Comparison of ENCODE assay signal across 19 cellular contexts in genomic region chr7:35889870-35890269, GRCh38.
"Had no signal": no experiment of that assay in that cellular context is flagged by ENCODE, and none has a peak within 500 bp of the region (broad histone marks: within the 10 kb centered on the region; RNA-seq: fewer than 3 reads in every experiment).

No MANE protein-coding gene starts in this region.

- H3K9me3 ChIP-seq: upper lobe of left lung had no signal

- H3K27me3 ChIP-seq: upper lobe of left lung had no signal

- ATAC-seq: activated CD4-positive, CD25-positive, alpha-beta regulatory T cell treated with anti-CD3 and anti-CD28 coated beads, Interleukin-2, amount 50 U/mL, for 24 hours; natural killer cell; stimulated activated naive CD8-positive, alpha-beta T cell treated with anti-CD3 and anti-CD28 coated beads, Interleukin-15, Interleukin-2, amounts not matched to agents 100 U/mL and 50 U/mL, for 24 hours had no signal

- H3K4me3 Mint-ChIP-seq: activated CD4-positive, alpha-beta memory T cell treated with anti-CD3 and anti-CD28 coated beads, Interleukin-2, amount 10 ng/mL, durations not matched to agents 7 days and 5 days; activated CD4-positive, alpha-beta T cell treated with anti-CD3 and anti-CD28 coated beads, Interleukin-2, amount 10 ng/mL, durations not matched to agents 24 days and 14 days; activated naive CD4-positive, alpha-beta T cell treated with anti-CD3 and anti-CD28 coated beads, Interleukin-2, amount 50 U/mL, for 24 hours; activated T-helper 1 cell treated with anti-CD3 and anti-CD28 coated beads, Interleukin-12 subunit alpha, Interleukin-12 subunit beta, Interleukin-2, Interleukin-4 antibody, amounts not matched to agents 30 ng/mL and 10 ng/mL and 1 ng/mL, durations not matched to agents 14 hours and 24 hours and 36 hours; endodermal cell; mesothelial cell of epicardium; natural killer cell had no signal

- H3K27me3 Mint-ChIP-seq: activated CD4-positive, alpha-beta memory T cell treated with anti-CD3 and anti-CD28 coated beads, Interleukin-2, amount 10 ng/mL, durations not matched to agents 7 days and 5 days; activated CD4-positive, alpha-beta T cell treated with anti-CD3 and anti-CD28 coated beads, Interleukin-2, amount 10 ng/mL, durations not matched to agents 24 days and 14 days; activated naive CD4-positive, alpha-beta T cell treated with anti-CD3 and anti-CD28 coated beads, Interleukin-2, amount 50 U/mL, for 24 hours had no signal

- H3K27ac Mint-ChIP-seq: activated CD4-positive, alpha-beta memory T cell treated with anti-CD3 and anti-CD28 coated beads, Interleukin-2, amount 10 ng/mL, durations not matched to agents 7 days and 5 days; activated CD4-positive, alpha-beta T cell treated with anti-CD3 and anti-CD28 coated beads, Interleukin-2, amount 10 ng/mL, durations not matched to agents 24 days and 14 days; activated T-helper 1 cell treated with anti-CD3 and anti-CD28 coated beads, Interleukin-12 subunit alpha, Interleukin-12 subunit beta, Interleukin-2, Interleukin-4 antibody, amounts not matched to agents 30 ng/mL and 10 ng/mL and 1 ng/mL, durations not matched to agents 14 hours and 24 hours and 36 hours; endodermal cell; mesothelial cell of epicardium had no signal

- H3K27ac ChIP-seq: coronary artery, epithelial cell of prostate, upper lobe of left lung had no signal

- H3K4me3 ChIP-seq: coronary artery, upper lobe of left lung had no signal

- H3K9me3 Mint-ChIP-seq: activated CD4-positive, alpha-beta T cell treated with anti-CD3 and anti-CD28 coated beads, Interleukin-2, amount 10 ng/mL, durations not matched to agents 24 days and 14 days; activated naive CD4-positive, alpha-beta T cell treated with anti-CD3 and anti-CD28 coated beads, Interleukin-2, amount 50 U/mL, for 24 hours; activated T-helper 1 cell treated with anti-CD3 and anti-CD28 coated beads, Interleukin-12 subunit alpha, Interleukin-12 subunit beta, Interleukin-2, Interleukin-4 antibody, amounts not matched to agents 30 ng/mL and 10 ng/mL and 1 ng/mL, durations not matched to agents 14 hours and 24 hours and 36 hours; endodermal cell; natural killer cell had no signal

- H3K4me1 ChIP-seq: upper lobe of left lung had no signal

- FAIRE-seq: astrocyte, keratinocyte had no signal

- DNase-seq: activated CD4-positive, alpha-beta memory T cell treated with anti-CD3 and anti-CD28 coated beads, Interleukin-2, amount 10 ng/mL, durations not matched to agents 7 days and 5 days; activated CD4-positive, alpha-beta T cell treated with anti-CD3 and anti-CD28 coated beads, Interleukin-2, amount 10 ng/mL, durations not matched to agents 24 days and 14 days; activated gamma-delta T cell treated with Interleukin-2 at 50 U/mL for 16 hours; cerebellar nuclear complex; endodermal cell; natural killer cell; stimulated activated CD4-positive, alpha-beta T cell treated with anti-CD3 and anti-CD28 coated beads, Interleukin-4, amount 100 ng/mL, for 1 hour; stimulated activated naive CD8-positive, alpha-beta T cell treated with anti-CD3 and anti-CD28 coated beads, Interleukin-15, Interleukin-2, amounts not matched to agents 100 U/mL and 50 U/mL, for 24 hours; SW 1271; T-helper 2 cell had no signal

- H3K4me1 Mint-ChIP-seq: endodermal cell, mesothelial cell of epicardium had no signal
